14 cellular contexts compared by ENCODE assay signal in genomic region chr3:159238646-159239045, GRCh38.
DNase-seq lines count a peak whose midpoint lies in the region; ATAC-seq and TF ChIP-seq lines count a peak whose summit lies in the region.
"Had no signal": no experiment of that assay in that cellular context is flagged by ENCODE, and none has a peak within 500 bp of the region (broad histone marks: within the 10 kb centered on the region; RNA-seq: fewer than 3 reads in every experiment).

No MANE protein-coding gene starts in this region.

- CTCF ChIA-PET in activated CD4-positive, alpha-beta T cell treated with anti-CD3 and anti-CD28 coated beads for 36 hours (lab: Charles Lee), result no interaction called here

- H3K36me3 ChIP-seq in MG63, result no peaks in the 10 kb centered on the region
- H3K36me3 ChIP-seq in adipocyte (ENCODE audit: control insufficient read depth, insufficient read depth, low read length, severe bottlenecking), result no peaks in the 10 kb centered on the region
- no peaks in the 10 kb centered on the region for H3K36me3 ChIP-seq in gastroesophageal sphincter
- no peaks in the 10 kb centered on the region for H3K36me3 ChIP-seq in uterus

- no peaks in the 10 kb centered on the region for H3K9me3 Mint-ChIP-seq in activated CD4-positive, alpha-beta T cell treated with anti-CD3 and anti-CD28 coated beads for 36 hours (ENCODE audit: low read depth)
- H3K9me3 Mint-ChIP-seq: IgD-negative memory B cell had no signal

- H3K4me1 ChIP-seq in adipocyte (ENCODE audit: control insufficient read depth, insufficient read depth, low read length) (peaks cover 29% of the 10 kb centered on the region), gastroesophageal sphincter (no peaks in the 10 kb centered on the region), uterus (no peaks in the 10 kb centered on the region)

- H3K27me3 ChIP-seq in MG63, result no peaks in the 10 kb centered on the region
- no peaks in the 10 kb centered on the region for H3K27me3 ChIP-seq in adipocyte (replicated peaks; ENCODE audit: control insufficient read depth, insufficient read depth, low read length)
- H3K27me3 ChIP-seq in gastroesophageal sphincter, result no peaks in the 10 kb centered on the region
- H3K27me3 ChIP-seq in uterus, result no peaks in the 10 kb centered on the region

- TF ChIP-seq CTCF in gastroesophageal sphincter (IDR thresholded peaks at IDR 0.05) (no peak), uterus (IDR thresholded peaks at IDR 0.05) (no peak)

- H3K4me3 Mint-ChIP-seq in activated CD4-positive, alpha-beta T cell treated with anti-CD3 and anti-CD28 coated beads for 36 hours, result no peak overlapping the region
- H3K4me3 Mint-ChIP-seq: IgD-negative memory B cell had no signal

- H3K27me3 Mint-ChIP-seq in activated CD4-positive, alpha-beta T cell treated with anti-CD3 and anti-CD28 coated beads for 36 hours, result peaks cover 11% of the 10 kb centered on the region

- ATAC-seq in left lobe of liver (no peak), gastroesophageal sphincter (no peak)
- ATAC-seq in activated CD4-positive, alpha-beta T cell treated with anti-CD3 and anti-CD28 coated beads for 36 hours, result no peak

- no peak for TF ChIP-seq EP300 in gastroesophageal sphincter (IDR thresholded peaks at IDR 0.05)

- 35 to 53% methylated on average over 2 of the region's 2 CpGs for WGBS in gastroesophageal sphincter (ENCODE audit: low coverage in 1 of 2), 2 donors

- H3K9me3 ChIP-seq in MG63 (no peaks in the 10 kb centered on the region), adipocyte (ENCODE audit: control insufficient read depth, low read length) (no peaks in the 10 kb centered on the region), gastroesophageal sphincter (no peaks in the 10 kb centered on the region), uterus (no peaks in the 10 kb centered on the region)

- H3K27ac ChIP-seq in gastroesophageal sphincter, result no peak overlapping the region
- no peak overlapping the region for H3K27ac ChIP-seq in uterus

- TF ChIP-seq POLR2A in gastroesophageal sphincter (IDR thresholded peaks at IDR 0.05) (no peak), uterus (IDR thresholded peaks at IDR 0.05) (no peak)

- POLR2A ChIA-PET in activated CD4-positive, alpha-beta T cell treated with anti-CD3 and anti-CD28 coated beads for 36 hours (lab: Charles Lee), result no interaction called here

- DNase-seq in ELR (ENCODE audit: low read depth), result peak; percentile 22
- peak; percentile 36 for DNase-seq in MG63
- peak; percentile 18 for DNase-seq in adipocyte (ENCODE audit: low read depth)
- DNase-seq in myocyte (ENCODE audit: low read depth), result peak; percentile 61
- no peak for DNase-seq in left lobe of liver (ENCODE audit: low spot score)
- no peak for DNase-seq in activated CD4-positive, alpha-beta T cell treated with anti-CD3 and anti-CD28 coated beads for 36 hours
- DNase-seq in uterus, result no peak
- DNase-seq: COR-L47, DMS153, Kasumi-1, NCI-H187 treated with DMSO at 0.1 percent for 48 hours, SW 1271 had no signal

- H3K27ac Mint-ChIP-seq in activated CD4-positive, alpha-beta T cell treated with anti-CD3 and anti-CD28 coated beads for 36 hours, result no peak overlapping the region
- H3K27ac Mint-ChIP-seq: IgD-negative memory B cell had no signal

- no peak overlapping the region for H3K4me3 ChIP-seq in MG63
- no peak overlapping the region for H3K4me3 ChIP-seq in adipocyte (ENCODE audit: low read length)
- H3K4me3 ChIP-seq in gastroesophageal sphincter, result no peak overlapping the region
- H3K4me3 ChIP-seq in uterus, result no peak overlapping the region

- H3K36me3 Mint-ChIP-seq in activated CD4-positive, alpha-beta T cell treated with anti-CD3 and anti-CD28 coated beads for 36 hours (ENCODE audit: low read depth), result no peaks in the 10 kb centered on the region
- H3K36me3 Mint-ChIP-seq: IgD-negative memory B cell had no signal

- intact Hi-C loops in activated CD4-positive, alpha-beta T cell treated with anti-CD3 and anti-CD28 coated beads for 36 hours (cut with DNase I, micrococcal nuclease), result no loop called here
- intact Hi-C loops in uterus (cut with DNase I; ENCODE audit: low total_unique reads), result no loop called here

- H3K4me1 Mint-ChIP-seq in activated CD4-positive, alpha-beta T cell treated with anti-CD3 and anti-CD28 coated beads for 36 hours, result no peaks in the 10 kb centered on the region

- H3K9ac ChIP-seq in adipocyte (ENCODE audit: low read length), result no peak overlapping the region

Comparison
In these comparisons a context has a peak if more than half of its experiments do, and no peak if none do; other contexts are left out.
1. DNase-seq: peak in ELR (single experiment), MG63 (single experiment), adipocyte (single experiment) and myocyte (single experiment); none in left lobe of liver (single experiment), activated CD4-positive, alpha-beta T cell treated with anti-CD3 and anti-CD28 coated beads for 36 hours (single experiment) and uterus (0 of 2).